ENCODE assay signal across 2 cellular contexts in genomic region chr18:22983175-22983574, GRCh38.
TF ChIP-seq lines count a peak whose summit lies in the region.

No MANE protein-coding gene starts in this region.

TF ChIP-seq in GM12878, 131 proteins besides CTCF, POLR2A, EP300 and RAD21 (continued from another document):
- TF ChIP-seq, protein P1, sequence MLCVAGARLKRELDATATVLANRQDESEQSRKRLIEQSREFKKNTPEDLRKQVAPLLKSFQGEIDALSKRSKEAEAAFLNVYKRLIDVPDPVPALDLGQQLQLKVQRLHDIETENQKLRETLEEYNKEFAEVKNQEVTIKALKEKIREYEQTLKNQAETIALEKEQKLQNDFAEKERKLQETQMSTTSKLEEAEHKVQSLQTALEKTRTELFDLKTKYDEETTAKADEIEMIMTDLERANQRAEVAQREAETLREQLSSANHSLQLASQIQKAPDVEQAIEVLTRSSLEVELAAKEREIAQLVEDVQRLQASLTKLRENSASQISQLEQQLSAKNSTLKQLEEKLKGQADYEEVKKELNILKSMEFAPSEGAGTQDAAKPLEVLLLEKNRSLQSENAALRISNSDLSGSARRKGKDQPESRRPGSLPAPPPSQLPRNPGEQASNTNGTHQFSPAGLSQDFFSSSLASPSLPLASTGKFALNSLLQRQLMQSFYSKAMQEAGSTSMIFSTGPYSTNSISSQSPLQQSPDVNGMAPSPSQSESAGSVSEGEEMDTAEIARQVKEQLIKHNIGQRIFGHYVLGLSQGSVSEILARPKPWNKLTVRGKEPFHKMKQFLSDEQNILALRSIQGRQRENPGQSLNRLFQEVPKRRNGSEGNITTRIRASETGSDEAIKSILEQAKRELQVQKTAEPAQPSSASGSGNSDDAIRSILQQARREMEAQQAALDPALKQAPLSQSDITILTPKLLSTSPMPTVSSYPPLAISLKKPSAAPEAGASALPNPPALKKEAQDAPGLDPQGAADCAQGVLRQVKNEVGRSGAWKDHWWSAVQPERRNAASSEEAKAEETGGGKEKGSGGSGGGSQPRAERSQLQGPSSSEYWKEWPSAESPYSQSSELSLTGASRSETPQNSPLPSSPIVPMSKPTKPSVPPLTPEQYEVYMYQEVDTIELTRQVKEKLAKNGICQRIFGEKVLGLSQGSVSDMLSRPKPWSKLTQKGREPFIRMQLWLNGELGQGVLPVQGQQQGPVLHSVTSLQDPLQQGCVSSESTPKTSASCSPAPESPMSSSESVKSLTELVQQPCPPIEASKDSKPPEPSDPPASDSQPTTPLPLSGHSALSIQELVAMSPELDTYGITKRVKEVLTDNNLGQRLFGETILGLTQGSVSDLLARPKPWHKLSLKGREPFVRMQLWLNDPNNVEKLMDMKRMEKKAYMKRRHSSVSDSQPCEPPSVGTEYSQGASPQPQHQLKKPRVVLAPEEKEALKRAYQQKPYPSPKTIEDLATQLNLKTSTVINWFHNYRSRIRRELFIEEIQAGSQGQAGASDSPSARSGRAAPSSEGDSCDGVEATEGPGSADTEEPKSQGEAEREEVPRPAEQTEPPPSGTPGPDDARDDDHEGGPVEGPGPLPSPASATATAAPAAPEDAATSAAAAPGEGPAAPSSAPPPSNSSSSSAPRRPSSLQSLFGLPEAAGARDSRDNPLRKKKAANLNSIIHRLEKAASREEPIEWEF (IDR thresholded peaks at IDR 0.05; ENCODE audit: insufficient replicate concordance, low read depth, low read length), result no peak
- no peak for TF ChIP-seq RFX5 (IDR thresholded peaks at IDR 0.05; ENCODE audit: low read depth, low read length)
- no peak for TF ChIP-seq STAT3 (IDR thresholded peaks at IDR 0.05; ENCODE audit: low read depth, low read length)
- TF ChIP-seq PAX5 (IDR thresholded peaks at IDR 0.05; ENCODE audit: borderline replicate concordance, low read depth, low read length), result no peak

TF ChIP-seq in liver, 16 proteins besides CTCF, POLR2A, EP300 and RAD21:
- TF ChIP-seq, protein P2, sequence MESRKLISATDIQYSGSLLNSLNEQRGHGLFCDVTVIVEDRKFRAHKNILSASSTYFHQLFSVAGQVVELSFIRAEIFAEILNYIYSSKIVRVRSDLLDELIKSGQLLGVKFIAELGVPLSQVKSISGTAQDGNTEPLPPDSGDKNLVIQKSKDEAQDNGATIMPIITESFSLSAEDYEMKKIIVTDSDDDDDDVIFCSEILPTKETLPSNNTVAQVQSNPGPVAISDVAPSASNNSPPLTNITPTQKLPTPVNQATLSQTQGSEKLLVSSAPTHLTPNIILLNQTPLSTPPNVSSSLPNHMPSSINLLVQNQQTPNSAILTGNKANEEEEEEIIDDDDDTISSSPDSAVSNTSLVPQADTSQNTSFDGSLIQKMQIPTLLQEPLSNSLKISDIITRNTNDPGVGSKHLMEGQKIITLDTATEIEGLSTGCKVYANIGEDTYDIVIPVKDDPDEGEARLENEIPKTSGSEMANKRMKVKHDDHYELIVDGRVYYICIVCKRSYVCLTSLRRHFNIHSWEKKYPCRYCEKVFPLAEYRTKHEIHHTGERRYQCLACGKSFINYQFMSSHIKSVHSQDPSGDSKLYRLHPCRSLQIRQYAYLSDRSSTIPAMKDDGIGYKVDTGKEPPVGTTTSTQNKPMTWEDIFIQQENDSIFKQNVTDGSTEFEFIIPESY (IDR thresholded peaks at IDR 0.05), result no peak
- no peak for TF ChIP-seq GABPA (IDR thresholded peaks at IDR 0.05 in 1 of 2, conservative IDR thresholded peaks at IDR 0.05 in 1 of 2)
- no peak for TF ChIP-seq FOXA2 (IDR thresholded peaks at IDR 0.05)
- TF ChIP-seq SP1 (IDR thresholded peaks at IDR 0.05), result no peak
- TF ChIP-seq, protein P3, sequence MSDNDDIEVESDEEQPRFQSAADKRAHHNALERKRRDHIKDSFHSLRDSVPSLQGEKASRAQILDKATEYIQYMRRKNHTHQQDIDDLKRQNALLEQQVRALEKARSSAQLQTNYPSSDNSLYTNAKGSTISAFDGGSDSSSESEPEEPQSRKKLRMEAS (IDR thresholded peaks at IDR 0.05), result no peak
- TF ChIP-seq HNF4A (conservative IDR thresholded peaks at IDR 0.05), result no peak
- no peak for TF ChIP-seq YY1 (IDR thresholded peaks at IDR 0.05)
- no peak for TF ChIP-seq FOXA1 (IDR thresholded peaks at IDR 0.05)
- TF ChIP-seq EGR1 (IDR thresholded peaks at IDR 0.05; ENCODE audit: low read depth in 2 of 2), result no peak
- no peak for TF ChIP-seq JUND (IDR thresholded peaks at IDR 0.05)
- TF ChIP-seq TAF1 (conservative IDR thresholded peaks at IDR 0.05), result no peak
